ENCODE assay signal across 23 cellular contexts in the genomic region with DNA sequence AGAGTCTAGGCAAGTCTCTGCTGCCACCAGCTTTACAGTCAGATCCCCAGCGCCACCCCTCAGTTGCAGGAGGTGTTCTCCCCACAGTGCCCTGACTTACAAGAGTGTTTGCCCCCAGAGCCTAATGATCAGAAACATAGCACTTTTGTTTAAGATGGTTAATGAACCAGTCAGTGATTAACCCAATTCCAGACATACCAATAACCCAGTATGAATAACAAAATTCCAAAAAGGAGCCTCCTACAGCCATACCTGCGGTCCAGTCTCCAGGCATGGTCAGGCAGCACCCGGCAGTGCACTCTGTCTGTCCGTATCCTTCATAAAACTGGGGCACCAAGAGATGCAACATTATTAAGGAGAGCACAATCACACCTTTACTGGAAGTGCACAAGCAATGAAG. TPM values are rescaled to one million over a fixed set of nuclear protein-coding genes. Genes with fewer than 3 reads are reported as not detected.
DNase-seq lines count a peak whose midpoint lies in the region; ATAC-seq lines count a peak whose summit lies in the region.
"Had no signal": no experiment of that assay in that cellular context is flagged by ENCODE, and none has a peak within 500 bp of the region (broad histone marks: within the 10 kb centered on the region; RNA-seq: fewer than 3 reads in every experiment).

No MANE protein-coding gene starts in this region.

- H3K4me3 ChIP-seq in CD4-positive, CD25-positive, alpha-beta regulatory T cell (ENCODE audit: low read depth, low read length) = no peak overlapping the region
- no peak overlapping the region for H3K4me3 ChIP-seq in naive thymus-derived CD4-positive, alpha-beta T cell (ENCODE audit: low read length)

- H3K36me3 Mint-ChIP-seq in activated CD8-positive, alpha-beta memory T cell treated with anti-CD3 and anti-CD28 coated beads, Interleukin-2, amount 10 ng/mL, durations not matched to agents 7 days and 5 days = peaks cover 24% of the 10 kb centered on the region
- peaks cover 57% of the 10 kb centered on the region for H3K36me3 Mint-ChIP-seq in CD4-positive, CD25-positive, alpha-beta regulatory T cell
- peaks cover 7 to 51% (median 45%) of the 10 kb centered on the region in 5 donors for H3K36me3 Mint-ChIP-seq in naive thymus-derived CD4-positive, alpha-beta T cell
- peaks cover 65% of the 10 kb centered on the region for H3K36me3 Mint-ChIP-seq in stimulated activated effector memory CD8-positive, alpha-beta T cell treated with anti-CD3 and anti-CD28 coated beads, Interleukin-12 subunit alpha, Interleukin-12 subunit beta, amount 100 ng/mL, for 72 hours

- H3K27ac ChIP-seq in CD4-positive, CD25-positive, alpha-beta regulatory T cell (ENCODE audit: insufficient read depth, low read length, poor library complexity, severe bottlenecking) = no peak overlapping the region
- no peak overlapping the region for H3K27ac ChIP-seq in naive thymus-derived CD4-positive, alpha-beta T cell (ENCODE audit: low read depth, low read length)
- H3K27ac ChIP-seq: 22Rv1, C4-2B, HL-60 had no signal

- H3K4me3 Mint-ChIP-seq in activated CD8-positive, alpha-beta memory T cell treated with anti-CD3 and anti-CD28 coated beads, Interleukin-2, amount 10 ng/mL, durations not matched to agents 7 days and 5 days = no peak overlapping the region
- H3K4me3 Mint-ChIP-seq in CD4-positive, CD25-positive, alpha-beta regulatory T cell = no peak overlapping the region
- no peak overlapping the region for H3K4me3 Mint-ChIP-seq in naive thymus-derived CD4-positive, alpha-beta T cell
- no peak overlapping the region for H3K4me3 Mint-ChIP-seq in stimulated activated effector memory CD8-positive, alpha-beta T cell treated with anti-CD3 and anti-CD28 coated beads, Interleukin-12 subunit alpha, Interleukin-12 subunit beta, amount 100 ng/mL, for 72 hours
- H3K4me3 Mint-ChIP-seq: B cell had no signal

- intact Hi-C loops in naive thymus-derived CD4-positive, alpha-beta T cell (cut with micrococcal nuclease) = no loop called here

- H3K27me3 Mint-ChIP-seq in activated CD8-positive, alpha-beta memory T cell treated with anti-CD3 and anti-CD28 coated beads, Interleukin-2, amount 10 ng/mL, durations not matched to agents 7 days and 5 days = no peaks in the 10 kb centered on the region
- H3K27me3 Mint-ChIP-seq in CD4-positive, CD25-positive, alpha-beta regulatory T cell = no peaks in the 10 kb centered on the region
- no peaks in the 10 kb centered on the region for H3K27me3 Mint-ChIP-seq in naive thymus-derived CD4-positive, alpha-beta T cell
- H3K27me3 Mint-ChIP-seq: B cell had no signal

- H3K4me1 Mint-ChIP-seq in activated CD8-positive, alpha-beta memory T cell treated with anti-CD3 and anti-CD28 coated beads, Interleukin-2, amount 10 ng/mL, durations not matched to agents 7 days and 5 days = peaks cover 16% of the 10 kb centered on the region
- peaks cover 0 to 14% (median 9%) of the 10 kb centered on the region in 4 donors for H3K4me1 Mint-ChIP-seq in CD4-positive, CD25-positive, alpha-beta regulatory T cell
- peaks cover 0 to 23% (median 20%) of the 10 kb centered on the region in 7 donors for H3K4me1 Mint-ChIP-seq in naive thymus-derived CD4-positive, alpha-beta T cell
- H3K4me1 Mint-ChIP-seq in stimulated activated effector memory CD8-positive, alpha-beta T cell treated with anti-CD3 and anti-CD28 coated beads, Interleukin-12 subunit alpha, Interleukin-12 subunit beta, amount 100 ng/mL, for 72 hours = peaks cover 8% of the 10 kb centered on the region

- DNase-seq in activated CD8-positive, alpha-beta memory T cell treated with anti-CD3 and anti-CD28 coated beads, Interleukin-2, amount 10 ng/mL, durations not matched to agents 7 days and 5 days = no peak
- no peak for DNase-seq in activated CD8-positive, alpha-beta memory T cell treated with anti-CD3 and anti-CD28 coated beads for 24 hours
- DNase-seq in CD4-positive, CD25-positive, alpha-beta regulatory T cell = no peak
- DNase-seq in naive thymus-derived CD4-positive, alpha-beta T cell = no peak
- no peak for DNase-seq in stimulated activated effector memory CD8-positive, alpha-beta T cell treated with anti-CD3 and anti-CD28 coated beads, Interleukin-12 subunit alpha, Interleukin-12 subunit beta, amount 100 ng/mL, for 72 hours (ENCODE audit: low spot score in 2 of 2)
- DNase-seq in NCI-H146 treated with DMSO at 0.1 percent for 48 hours (lab: John Stamatoyannopoulos, UW; ENCODE audit: unreplicated experiment) = no peak
- DNase-seq: Calu3, DMS79 treated with DMSO at 0.1 percent for 48 hours, GF-D8, HCEC 1CT, NCI-H1092 treated with DMSO at 0.1 percent for 48 hours, NCI-H1436, NCI-H187 treated with DMSO at 0.1 percent for 48 hours, NCI-H446, NCI-H524 treated with DMSO at 0.1 percent for 48 hours, NCI-H774, SIG-M5 had no signal

- H3K4me1 ChIP-seq in CD4-positive, CD25-positive, alpha-beta regulatory T cell (ENCODE audit: control insufficient read depth, insufficient read depth, low read length, poor library complexity, severe bottlenecking) = peaks cover 3% of the 10 kb centered on the region
- H3K4me1 ChIP-seq in naive thymus-derived CD4-positive, alpha-beta T cell (ENCODE audit: control insufficient read depth in 2 of 2, insufficient read depth in 2 of 2, low read length in 2 of 2) = peaks cover 5 to 14% of the 10 kb centered on the region in 2 donors

- ATAC-seq in activated CD8-positive, alpha-beta memory T cell treated with anti-CD3 and anti-CD28 coated beads, Interleukin-2, amount 10 ng/mL, durations not matched to agents 7 days and 5 days = no peak
- no peak for ATAC-seq in CD4-positive, CD25-positive, alpha-beta regulatory T cell (ENCODE audit: low read depth in 2 of 2)
- ATAC-seq in naive thymus-derived CD4-positive, alpha-beta T cell = no peak
- no peak for ATAC-seq in stimulated activated effector memory CD8-positive, alpha-beta T cell treated with anti-CD3 and anti-CD28 coated beads, Interleukin-12 subunit alpha, Interleukin-12 subunit beta, amount 100 ng/mL, for 72 hours
- ATAC-seq in HG02938 (IDR thresholded peaks at IDR 0.05; ENCODE audit: unreplicated experiment) (no peak), HG03045 (IDR thresholded peaks at IDR 0.05; ENCODE audit: unreplicated experiment) (no peak)

- CTCF ChIA-PET in activated CD8-positive, alpha-beta memory T cell treated with anti-CD3 and anti-CD28 coated beads, Interleukin-2, amount 10 ng/mL, durations not matched to agents 7 days and 5 days (lab: Charles Lee) = interaction anchor here (1.1 kb wide), 1 partner anchor 18 kb away, joined by 4 read pairs; no protein-coding TSS in a partner anchor
- CTCF ChIA-PET in naive thymus-derived CD4-positive, alpha-beta T cell (lab: Charles Lee) = no interaction called here

- POLR2A ChIA-PET in naive thymus-derived CD4-positive, alpha-beta T cell (lab: Charles Lee) = interaction anchor here (1.5 kb wide), 1 partner anchor 31 kb away, joined by 5 read pairs; the partner anchor contains the start of gene CENPU

- no peaks in the 10 kb centered on the region for H3K27me3 ChIP-seq in CD4-positive, CD25-positive, alpha-beta regulatory T cell (ENCODE audit: control insufficient read depth, insufficient read depth, low read length)
- no peaks in the 10 kb centered on the region for H3K27me3 ChIP-seq in naive thymus-derived CD4-positive, alpha-beta T cell (ENCODE audit: control insufficient read depth in 2 of 2, insufficient read depth in 2 of 2, low read length in 2 of 2)

- peaks cover 64% of the 10 kb centered on the region for H3K36me3 ChIP-seq in CD4-positive, CD25-positive, alpha-beta regulatory T cell (ENCODE audit: control insufficient read depth, insufficient read depth, low read length)
- H3K36me3 ChIP-seq in naive thymus-derived CD4-positive, alpha-beta T cell (ENCODE audit: control insufficient read depth in 2 of 3, insufficient read depth in 3 of 3, low read length in 3 of 3) = peaks cover 0 to 20% (median 14%) of the 10 kb centered on the region in 3 experiments

- H3K9me3 ChIP-seq in CD4-positive, CD25-positive, alpha-beta regulatory T cell (ENCODE audit: control insufficient read depth in 2 of 2, low read length in 2 of 2) = no peaks in the 10 kb centered on the region
- no peaks in the 10 kb centered on the region for H3K9me3 ChIP-seq in naive thymus-derived CD4-positive, alpha-beta T cell (ENCODE audit: control insufficient read depth in 2 of 3, low read length in 3 of 3)

- no peaks in the 10 kb centered on the region for H3K9me3 Mint-ChIP-seq in activated CD8-positive, alpha-beta memory T cell treated with anti-CD3 and anti-CD28 coated beads, Interleukin-2, amount 10 ng/mL, durations not matched to agents 7 days and 5 days (ENCODE audit: low read depth)
- no peaks in the 10 kb centered on the region for H3K9me3 Mint-ChIP-seq in CD4-positive, CD25-positive, alpha-beta regulatory T cell
- H3K9me3 Mint-ChIP-seq in naive thymus-derived CD4-positive, alpha-beta T cell = no peaks in the 10 kb centered on the region
- no peaks in the 10 kb centered on the region for H3K9me3 Mint-ChIP-seq in stimulated activated effector memory CD8-positive, alpha-beta T cell treated with anti-CD3 and anti-CD28 coated beads, Interleukin-12 subunit alpha, Interleukin-12 subunit beta, amount 100 ng/mL, for 72 hours

- peak overlapping the region; percentile 41 for H3K27ac Mint-ChIP-seq in activated CD8-positive, alpha-beta memory T cell treated with anti-CD3 and anti-CD28 coated beads, Interleukin-2, amount 10 ng/mL, durations not matched to agents 7 days and 5 days
- peak overlapping the region in 2 of 3 donors; percentile 18 to 81 for H3K27ac Mint-ChIP-seq in CD4-positive, CD25-positive, alpha-beta regulatory T cell
- peak overlapping the region in 8 of 9 donors; percentile 12 to 87 (median 40) for H3K27ac Mint-ChIP-seq in naive thymus-derived CD4-positive, alpha-beta T cell
- peak overlapping the region; percentile 50 for H3K27ac Mint-ChIP-seq in stimulated activated effector memory CD8-positive, alpha-beta T cell treated with anti-CD3 and anti-CD28 coated beads, Interleukin-12 subunit alpha, Interleukin-12 subunit beta, amount 100 ng/mL, for 72 hours
- H3K27ac Mint-ChIP-seq: B cell had no signal

RNA-seq across cellular contexts. Expression of gene CENPU, which starts 30.7 kb away (rescaled TPM):
- 10 to 100 TPM; 71.9 to 74.7 TPM for total RNA-seq in activated CD8-positive, alpha-beta memory T cell treated with anti-CD3 and anti-CD28 coated beads, Interleukin-2, amount 10 ng/mL, durations not matched to agents 7 days and 5 days
- total RNA-seq in CD4-positive, CD25-positive, alpha-beta regulatory T cell = 11.0 TPM
- 1 to 10 TPM; 2.5 to 6.9 (median 3.5) TPM for polyA plus RNA-seq in CD4-positive, CD25-positive, alpha-beta regulatory T cell
- 10 to 100 TPM in 1 of 5 experiments, 1 to 10 TPM in 4; 1.1 to 43.8 (median 3.1) TPM for total RNA-seq in naive thymus-derived CD4-positive, alpha-beta T cell
- polyA plus RNA-seq in naive thymus-derived CD4-positive, alpha-beta T cell = 1 to 10 TPM; 1.9 to 2.7 TPM
